ENCODE assay signal across 8 cellular contexts in the genomic region with DNA sequence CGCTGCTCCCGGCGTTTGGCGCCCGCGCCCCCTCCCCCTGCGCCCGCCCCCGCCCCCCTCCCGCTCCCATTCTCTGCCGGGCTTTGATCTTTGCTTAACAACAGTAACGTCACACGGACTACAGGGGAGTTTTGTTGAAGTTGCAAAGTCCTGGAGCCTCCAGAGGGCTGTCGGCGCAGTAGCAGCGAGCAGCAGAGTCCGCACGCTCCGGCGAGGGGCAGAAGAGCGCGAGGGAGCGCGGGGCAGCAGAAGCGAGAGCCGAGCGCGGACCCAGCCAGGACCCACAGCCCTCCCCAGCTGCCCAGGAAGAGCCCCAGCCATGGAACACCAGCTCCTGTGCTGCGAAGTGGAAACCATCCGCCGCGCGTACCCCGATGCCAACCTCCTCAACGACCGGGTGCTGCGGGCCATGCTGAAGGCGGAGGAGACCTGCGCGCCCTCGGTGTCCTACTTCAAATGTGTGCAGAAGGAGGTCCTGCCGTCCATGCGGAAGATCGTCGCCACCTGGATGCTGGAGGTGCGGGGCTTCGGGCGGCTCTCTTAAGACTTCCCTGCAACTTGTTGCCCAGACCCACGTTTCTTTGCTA. TPM values are rescaled to one million over a fixed set of nuclear protein-coding genes. Genes with fewer than 3 reads are reported as not detected.
DNase-seq lines count a peak whose midpoint lies in the region; ATAC-seq, FAIRE-seq and TF ChIP-seq lines count a peak whose summit lies in the region.

CCND1 (plus strand) TSS at position 162 of the 587 bp plus-strand sequence; CDS start at position 320, 158 bp downstream.

- peak within 1 kb of the TSS; percentile 74 for H3K4me2 ChIP-seq in GM12878 (ENCODE audit: control insufficient read depth, insufficient read depth)

- 0 out of 2 replicates have a peak within 1 kb of the TSS, but pooled peaks have one; percentile 7 for H2AFZ ChIP-seq in GM12878 (ENCODE audit: control insufficient read depth, low read depth, low read length)

- H3K79me2 ChIP-seq in GM12878 (ENCODE audit: control insufficient read depth, insufficient read depth, low read length), result no peaks in the 10 kb centered on the region

- TF ChIP-seq CTCF in HEK293 (tag by site-specific recombination; IDR thresholded peaks at IDR 0.05), result no peak
- peak in 2 of 3 experiments; percentile 20 to 34; a peak in 3 of 6 replicates for TF ChIP-seq CTCF in GM12878 (IDR thresholded peaks at IDR 0.05 in 2 of 3, conservative IDR thresholded peaks at IDR 0.05 in 1 of 3; ENCODE audit: control insufficient read depth in 2 of 3, extremely low read depth in 1 of 3, insufficient read depth in 1 of 3, low read depth in 3 of 3, low read length in 3 of 3)
- peak; percentile 10 for TF ChIP-seq CTCF in psoas muscle (IDR thresholded peaks at IDR 0.05)

- peak; percentile 63 for TF ChIP-seq POLR2A in GM12878 (IDR thresholded peaks at IDR 0.05; ENCODE audit: low read depth, low read length)

- H3K36me3 ChIP-seq in HEK293 (ENCODE audit: control insufficient read depth in 2 of 2, insufficient read depth in 1 of 2, low read length in 2 of 2) (peaks cover 0 to 27% of the 10 kb centered on the region in 2 experiments; a peak in 1 of 3 replicates), GM12878 (ENCODE audit: control insufficient read depth in 2 of 2, insufficient read depth in 2 of 2, low read length in 1 of 2) (no peaks in the 10 kb centered on the region), psoas muscle (ENCODE audit: insufficient read depth in 1 of 2, low read depth in 1 of 2) (no peaks in the 10 kb centered on the region)

- H3K4me3 ChIP-seq in HEK293 (ENCODE audit: low read depth, low read length) (peak within 1 kb of the TSS; percentile 63), GM12878 (peak within 1 kb of the TSS; percentile 71; the same call in 1 of the 2 replicates), psoas muscle (peak within 1 kb of the TSS; percentile 75)

- SMC1A ChIA-PET in GM12878 (lab: Charles Lee; ENCODE audit: uncharacterized antibody, unreplicated experiment), result interaction anchor here (0.8 to 1.6 kb wide), 2 partner anchors 344 to 345 kb away, joined by 3 to 6 read pairs; no protein-coding TSS in a partner anchor

- TF ChIP-seq EP300 in GM12878 (IDR thresholded peaks at IDR 0.05; ENCODE audit: borderline replicate concordance in 1 of 2, control insufficient read depth in 1 of 2, low read depth in 2 of 2, low read length in 2 of 2), result no peak

- CTCF ChIA-PET in HEK293 (lab: Yijun Ruan, JAX), result interaction anchor here (0.8 kb wide), 1 partner anchor 349 kb away, joined by 5 read pairs; no protein-coding TSS in a partner anchor
- CTCF ChIA-PET in GM12878 (lab: Yijun Ruan, JAX), result interaction anchor here (1.1 to 1.8 kb wide), 3 partner anchors 349 to 539 kb away, joined by 3 to 4 read pairs (median 3); no protein-coding TSS in a partner anchor

- BruUV-seq in GM12878 (replicated peaks; lab: Mats Ljungman, UMichigan), result TSS peak; percentile 89

- no peak for FAIRE-seq in GM12878 (lab: Jason Lieb, UNC)

- peaks cover 3% of the 10 kb centered on the region; the same call in 1 of the 2 replicates for H3K4me1 ChIP-seq in HEK293 (ENCODE audit: control insufficient read depth, insufficient read depth, low read length)
- peaks cover 21% of the 10 kb centered on the region for H3K4me1 ChIP-seq in GM12878 (ENCODE audit: control insufficient read depth, insufficient read depth, low read length)
- H3K4me1 ChIP-seq in psoas muscle, result peaks cover 34% of the 10 kb centered on the region

- H3K27me3 ChIP-seq in GM12878 (replicated peaks in 1 of 2; ENCODE audit: control insufficient read depth in 2 of 2, insufficient read depth in 2 of 2, low read length in 1 of 2) (peaks cover 20 to 36% of the 10 kb centered on the region in 2 experiments), psoas muscle (ENCODE audit: insufficient read depth in 3 of 3, low read length in 2 of 3) (peaks cover 0 to 96% (median 26%) of the 10 kb centered on the region in 3 donors)

- H3K27ac ChIP-seq in HEK293 (ENCODE audit: extremely low read depth, low read depth, low read length) (peak within 1 kb of the TSS; percentile 91), GM12878 (ENCODE audit: control insufficient read depth, insufficient read depth) (no peak within 1 kb of the TSS), psoas muscle (no peak within 1 kb of the TSS)

- TF ChIP-seq RAD21 in GM12878 (IDR thresholded peaks at IDR 0.05; ENCODE audit: insufficient read depth, low read depth, low read length), result no peak

- 3% methylated on average over 49 of the region's 49 CpGs for WGBS in GM12878 (ENCODE audit: insufficient coverage, insufficient replicate concordance, low lambda C conversion rate, missing lambda C conversion rate)
- WGBS in psoas muscle, 3 donors, result 1% methylated on average over 31 to 49 of the region's 49 CpGs

- peak; percentile 70 for ATAC-seq in GM12878
- peak in 3 of 4 donors; percentile 17 to 57 (median 49) for ATAC-seq in psoas muscle
- ATAC-seq in GM18519 (IDR thresholded peaks at IDR 0.05; ENCODE audit: low FRiP score, unreplicated experiment), result no peak

- DNase-seq in CD1c-positive myeloid dendritic cell (ENCODE audit: extremely low spot score) (peak; percentile 47), RKO (ENCODE audit: low spot score) (peak; percentile 95), GM12878 (ENCODE audit: low read depth, low spot score) (no peak), hippocampal formation (lab: John Stamatoyannopoulos, UW) (peak; percentile 20 to 38), psoas muscle (peak; percentile 63 to 72), NAMALWA (ENCODE audit: low spot score) (no peak)

- H4K20me1 ChIP-seq in GM12878 (ENCODE audit: control insufficient read depth, insufficient read depth), result no peaks in the 10 kb centered on the region

- H3K9ac ChIP-seq in GM12878 (ENCODE audit: control insufficient read depth, insufficient read depth, low read length), result no peak within 1 kb of the TSS

- in situ Hi-C loops in GM12878 (cut with MboI), result loop anchor here (5.0 kb wide), 1 partner anchor 349 kb away; the partner anchor contains the start of gene MYEOV

- H3K9me3 ChIP-seq in HEK293 (ENCODE audit: control insufficient read depth, insufficient read depth, low read depth, low read length), result no peaks in the 10 kb centered on the region
- no peaks in the 10 kb centered on the region for H3K9me3 ChIP-seq in GM12878 (replicated peaks; ENCODE audit: control insufficient read depth, insufficient read depth, low read length)
- H3K9me3 ChIP-seq in psoas muscle, result no peaks in the 10 kb centered on the region

- RAD21 ChIA-PET in GM12878 (lab: Charles Lee; ENCODE audit: unreplicated experiment), result interaction anchor here (2.4 to 2.9 kb wide), 2 partner anchors 364 to 539 kb away, joined by 8 to 25 read pairs; no protein-coding TSS in a partner anchor

- POLR2A ChIA-PET in HEK293 (lab: Yijun Ruan, JAX), result interaction anchor here (0.8 to 2.2 kb wide), 4 partner anchors 169 to 542 kb away, joined by 3 to 6 read pairs (median 4); no protein-coding TSS in a partner anchor
- POLR2A ChIA-PET in GM12878 (lab: Charles Lee), result no interaction called here

- intact Hi-C loops in GM12878 (cut with micrococcal nuclease; ENCODE audit: unreplicated experiment) (loop anchor here (5.0 kb wide), 1 partner anchor 429 kb away; no protein-coding TSS in a partner anchor), psoas muscle (cut with DNase I) (loop anchor here (5.0 to 10.0 kb wide), 2 partner anchors 194 to 346 kb away; partner anchors contain the start of gene MYEOV (in 1 of the 2))

TF ChIP-seq in HEK293, 187 proteins besides CTCF, POLR2A, EP300 and RAD21 (continues in another document):
- TF ChIP-seq ZBTB48 (tag by site-specific recombination; IDR thresholded peaks at IDR 0.05) (no peak), ZNF660 (tag by site-specific recombination; IDR thresholded peaks at IDR 0.05) (peak; percentile 61; the same call in 1 of the 2 replicates)

TF ChIP-seq in GM12878, 131 proteins besides CTCF, POLR2A, EP300 and RAD21 (continues in another document):
- TF ChIP-seq HDAC6 (IDR thresholded peaks at IDR 0.05; ENCODE audit: unreplicated experiment) (no peak), BCLAF1 (IDR thresholded peaks at IDR 0.05) (no peak)

RNA-seq across cellular contexts. Expression of gene CCND1, which starts in this region (rescaled TPM):
- total RNA-seq in GM12878 (2013; cell fraction: nucleolus; rRNA removed), result 22.7 and 23.4 TPM in 2 replicates
- total RNA-seq in GM12878 (2014; rRNA removed), result 0.23 and 0.54 TPM in 2 replicates
- 0.09 and 0.28 TPM in 2 replicates for total RNA-seq in GM12878 (2014; rRNA removed; fragmentation: Illumina TruSeq; extraction: Trizol)
- total RNA-seq in GM12878 (2021), result 1.5 and 2.6 TPM in 2 replicates
- 0.70 TPM for polyA plus RNA-seq in GM12878 (2011; ENCODE audit: low read depth)
- 3.8 and 6.6 TPM in 2 replicates for polyA plus RNA-seq in GM12878 (2011; rRNA removed)
- 8.8 and 8.9 TPM in 2 replicates for polyA plus RNA-seq in GM12878 (2011; cell fraction: cytosol; rRNA removed)
- polyA plus RNA-seq in GM12878 (2011; cell fraction: nucleus; rRNA removed), result 11.2 and 12.7 TPM in 2 replicates
- polyA plus RNA-seq in GM12878 (2012), result 1.1 and 1.8 TPM in 2 replicates
- polyA plus RNA-seq in GM12878 (2014; fragmentation: Illumina TruSeq; extraction: Trizol), result 0.03 and 0.43 TPM in 2 replicates
- not detected for polyA plus RNA-seq in GM12878 (2014; fragmentation: Nextera tagmentation; extraction: Ambion mirVana)
- polyA plus RNA-seq in GM12878 (2014; rRNA removed), result 0.09 and 0.17 TPM in 2 replicates
- 1 to 10 TPM in 1 of 2 experiments, under 1 TPM in 1; 0.75 to 1.2 TPM for polyA plus RNA-seq in GM12878 (2016; fragmentation: Nextera tagmentation; extraction: Ambion mirVana)
- 4.2 and 7.6 TPM in 2 replicates for polyA minus RNA-seq in GM12878 (2011; rRNA and poly(A)+ RNA removed)
- 6.3 and 7.5 TPM in 2 replicates for polyA minus RNA-seq in GM12878 (2011; cell fraction: cytosol; rRNA and poly(A)+ RNA removed)
- polyA minus RNA-seq in GM12878 (2011; cell fraction: nucleus; rRNA and poly(A)+ RNA removed), result 7.9 and 12.1 TPM in 2 replicates
- 10 to 100 TPM in 1 of 4 donors, 1 to 10 TPM in 3; 6.5 to 11.3 (median 7.9) TPM for total RNA-seq in psoas muscle
- 1 to 10 TPM; 1.8 to 2.2 (median 1.8) TPM for polyA plus RNA-seq in psoas muscle

Comparison
In these comparisons a context has a peak if more than half of its experiments do, and no peak if none do; other contexts are left out.
1. DNase-seq: peak in CD1c-positive myeloid dendritic cell (single experiment), RKO (single experiment), hippocampal formation (2 of 2) and psoas muscle (2 of 2); none in GM12878 (single experiment) and NAMALWA (single experiment).
2. Peak in every context shown above with its lines, with median percentiles within 50 percentile points of each other: H3K4me3 ChIP-seq.